In the genomic region with DNA sequence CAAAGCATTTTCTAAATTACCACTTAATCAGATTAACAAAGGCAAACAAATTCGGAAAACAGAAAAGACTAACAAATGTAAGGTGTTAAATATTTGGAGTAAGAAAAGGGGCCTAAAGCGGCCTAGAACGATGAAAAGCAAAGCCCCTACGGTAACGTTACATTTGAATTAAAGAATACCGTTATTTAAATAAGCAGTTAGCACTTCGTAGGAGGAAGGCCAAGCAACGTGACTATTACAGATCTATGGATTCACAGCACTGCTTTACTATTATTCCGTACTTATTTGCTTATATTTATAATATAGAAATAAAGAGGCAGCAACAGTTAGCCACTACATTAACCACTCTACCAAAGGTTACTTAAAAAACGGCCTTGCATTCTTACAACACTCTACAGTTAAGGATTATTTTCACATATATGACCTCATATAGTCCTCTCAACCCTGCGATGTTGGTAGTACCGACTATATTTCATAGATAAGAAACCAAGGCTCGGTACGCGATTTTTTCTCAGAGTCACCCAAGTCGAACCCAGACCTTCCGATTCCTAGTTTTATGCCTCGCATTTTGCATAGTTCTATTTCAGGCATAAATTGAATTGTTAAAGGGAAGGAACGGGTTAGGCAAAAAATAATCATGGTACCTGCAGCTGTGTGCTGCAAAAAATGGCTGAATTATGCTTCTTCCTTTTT, we compare ENCODE assay signal across 1 cellular context.
TF ChIP-seq lines count a peak whose summit lies in the region.

No MANE protein-coding gene starts in this region.

TF ChIP-seq in IMR-90, 13 proteins besides CTCF, POLR2A, EP300 and RAD21 (continued from another document):
- TF ChIP-seq FOS (IDR thresholded peaks at IDR 0.05; ENCODE audit: low read depth, low read length) (no peak), MAFK (IDR thresholded peaks at IDR 0.05; ENCODE audit: low read depth, low read length) (no peak)
TF ChIP-seq in IMR-90: peak in this region for 0.
